ENCODE assay signal across 13 cellular contexts in the genomic region with DNA sequence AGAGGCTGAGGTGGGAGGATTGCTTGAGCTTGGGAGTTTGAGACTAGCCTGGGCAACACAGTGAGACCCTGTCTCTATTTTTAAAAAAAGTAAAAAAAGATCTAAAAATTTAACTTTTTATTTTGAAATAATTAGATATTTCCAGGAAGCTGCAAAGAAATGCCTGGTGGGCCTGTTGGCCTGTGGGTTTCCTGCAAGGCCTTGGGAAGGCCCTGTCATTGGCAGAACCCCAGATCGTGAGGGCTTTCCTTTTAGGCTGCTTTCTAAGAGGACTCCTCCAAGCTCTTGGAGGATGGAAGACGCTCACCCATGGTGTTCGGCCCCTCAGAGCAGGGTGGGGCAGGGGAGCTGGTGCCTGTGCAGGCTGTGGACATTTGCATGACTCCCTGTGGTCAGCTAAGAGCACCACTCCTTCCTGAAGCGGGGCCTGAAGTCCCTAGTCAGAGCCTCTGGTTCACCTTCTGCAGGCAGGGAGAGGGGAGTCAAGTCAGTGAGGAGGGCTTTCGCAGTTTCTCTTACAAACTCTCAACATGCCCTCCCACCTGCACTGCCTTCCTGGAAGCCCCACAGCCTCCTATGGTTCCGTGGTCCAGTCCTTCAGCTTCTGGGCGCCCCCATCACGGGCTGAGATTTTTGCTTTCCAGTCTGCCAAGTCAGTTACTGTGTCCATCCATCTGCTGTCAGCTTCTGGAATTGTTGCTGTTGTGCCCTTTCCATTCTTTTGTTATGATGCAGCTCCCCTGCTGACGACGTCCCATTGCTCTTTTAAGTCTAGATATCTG. TPM values are rescaled to one million over a fixed set of nuclear protein-coding genes. Genes with fewer than 3 reads are reported as not detected.
"Had no signal": no experiment of that assay in that cellular context is flagged by ENCODE, and none has a peak within 500 bp of the region (broad histone marks: within the 10 kb centered on the region; RNA-seq: fewer than 3 reads in every experiment).

No MANE protein-coding gene starts in this region.

- H3K9me3 ChIP-seq: gastrocnemius medialis, tibial nerve had no signal

- ATAC-seq: activated T-cell treated with anti-CD3 and anti-CD28 coated beads, Interleukin-2, amount 50 U/mL, for 4 hours; gastrocnemius medialis; left ventricle myocardium superior; stimulated activated effector memory CD8-positive, alpha-beta T cell treated with anti-CD3 and anti-CD28 coated beads, Interleukin-12 subunit alpha, Interleukin-12 subunit beta, amount 100 ng/mL, for 72 hours; T-helper 17 cell had no signal

- H3K9me3 Mint-ChIP-seq: activated T-cell treated with anti-CD3 and anti-CD28 coated beads, Interleukin-2, amount 50 U/mL, for 4 hours; neural crest cell; stimulated activated effector memory CD8-positive, alpha-beta T cell treated with anti-CD3 and anti-CD28 coated beads, Interleukin-12 subunit alpha, Interleukin-12 subunit beta, amount 100 ng/mL, for 72 hours had no signal

- H3K27ac ChIP-seq: gastrocnemius medialis, tibial nerve had no signal

- H3K36me3 ChIP-seq: gastrocnemius medialis had no signal

- H3K4me3 ChIP-seq: tibial nerve had no signal

- H3K36me3 Mint-ChIP-seq: stimulated activated effector memory CD8-positive, alpha-beta T cell treated with anti-CD3 and anti-CD28 coated beads, Interleukin-12 subunit alpha, Interleukin-12 subunit beta, amount 100 ng/mL, for 72 hours had no signal

- DNase-seq: activated CD4-positive, alpha-beta T cell treated with anti-CD3 and anti-CD28 coated beads, Interleukin-2, amount 50 U/mL, for 1 hour; activated gamma-delta T cell treated with Interleukin-2 at 50 U/mL for 16 hours; activated T-cell treated with anti-CD3 and anti-CD28 coated beads, Interleukin-2, amount 50 U/mL, for 4 hours; aorta; gastrocnemius medialis; left ventricle myocardium superior; retina; small intestine; T-helper 17 cell had no signal

- H3K27ac Mint-ChIP-seq: stimulated activated effector memory CD8-positive, alpha-beta T cell treated with anti-CD3 and anti-CD28 coated beads, Interleukin-12 subunit alpha, Interleukin-12 subunit beta, amount 100 ng/mL, for 72 hours had no signal

RNA-seq across cellular contexts. Expression of gene PROC, which starts 6.6 kb away (rescaled TPM):
- total RNA-seq: fibroblast of lung, left ventricle myocardium superior, neural crest cell, T-helper 17 cell, tibial nerve had no signal
- polyA plus RNA-seq: fibroblast of lung had no signal
